Comparison of ENCODE assay signal across 12 cellular contexts in the genomic region with DNA sequence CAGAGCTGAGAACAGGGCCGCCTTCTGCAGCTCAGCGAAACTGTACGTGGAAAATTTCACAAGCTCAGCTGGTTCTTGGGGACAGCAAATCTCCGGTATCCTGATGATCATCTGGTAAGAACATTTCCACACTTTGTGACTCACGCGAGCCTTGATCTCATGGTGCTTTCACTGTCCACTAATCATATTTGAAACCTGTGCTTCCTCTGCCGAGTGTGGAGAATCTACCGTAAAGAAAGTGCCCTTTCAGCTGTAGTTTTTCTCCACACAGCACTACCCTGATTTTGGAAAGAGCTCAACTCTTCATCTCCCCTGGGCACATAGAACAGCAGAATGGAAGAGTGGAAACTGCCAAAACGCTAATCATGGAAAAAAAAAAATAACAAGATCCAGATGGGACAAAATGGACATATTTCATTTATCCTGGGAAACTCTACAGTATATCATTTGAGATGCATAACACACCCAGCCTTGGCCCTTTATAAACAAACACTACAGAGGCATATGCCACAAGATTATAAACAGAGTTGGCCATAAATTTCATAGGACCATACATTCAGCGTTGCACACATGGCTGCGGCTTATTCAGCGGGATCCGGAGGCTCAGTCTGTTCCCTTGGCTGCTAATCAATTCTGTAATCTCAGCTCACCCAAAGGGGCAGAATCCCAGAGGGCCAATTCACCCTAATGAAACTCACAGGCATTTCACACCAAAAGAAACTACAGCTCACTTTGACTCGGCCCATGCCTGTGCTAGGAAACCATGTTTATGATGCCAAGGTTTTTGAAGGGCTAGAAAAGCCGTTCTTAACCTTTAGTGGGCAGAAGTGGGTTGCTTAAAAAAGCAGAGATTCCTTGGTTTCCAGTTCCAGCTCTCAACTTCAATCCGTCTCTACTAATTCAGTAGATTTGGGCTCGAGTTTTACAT.
DNase-seq lines count a peak whose midpoint lies in the region; ATAC-seq and TF ChIP-seq lines count a peak whose summit lies in the region.
"Had no signal": no experiment of that assay in that cellular context is flagged by ENCODE, and none has a peak within 500 bp of the region (broad histone marks: within the 10 kb centered on the region; RNA-seq: fewer than 3 reads in every experiment).

No MANE protein-coding gene starts in this region.

- H3K4me3 ChIP-seq in lower leg skin (ENCODE audit: low read depth, poor library complexity, severe bottlenecking) (no peak overlapping the region), PC-9 (no peak overlapping the region)
- H3K4me3 ChIP-seq: K562 had no signal

- no peaks in the 10 kb centered on the region; the same call in 1 of the 2 replicates for H3K9me2 ChIP-seq in PC-9 (ENCODE audit: insufficient read depth)

- in situ Hi-C loops in GM13976 (cut with MboI; ENCODE audit: low sequenced_read_pairs, unreplicated experiment), result no loop called here

- POLR2A ChIA-PET in PC-9 (lab: Charles Lee; ENCODE audit: unreplicated experiment), result no interaction called here

- H2AFZ ChIP-seq in PC-9, result no peak overlapping the region

- no peaks in the 10 kb centered on the region for H3F3A ChIP-seq in PC-9 (ENCODE audit: insufficient read depth, low read depth)

- no peak for TF ChIP-seq CTCF in lower leg skin (IDR thresholded peaks at IDR 0.05)
- no peak for TF ChIP-seq CTCF in GM13976 (IDR thresholded peaks at IDR 0.05; ENCODE audit: borderline replicate concordance, control extremely low read depth, extremely low read depth, insufficient read depth, missing control alignments)
- TF ChIP-seq CTCF in PC-9 (conservative IDR thresholded peaks at IDR 0.05), result no peak

- CTCF ChIA-PET in PC-9 (lab: Charles Lee), result no interaction called here

- H3K27ac ChIP-seq in PC-9, result no peak overlapping the region
- H3K27ac ChIP-seq: tibial nerve had no signal

- intact Hi-C loops in Right ventricle myocardium inferior (cut with DNase I) (no loop called here), cardiac septum (cut with DNase I) (no loop called here), lower leg skin (cut with DNase I; ENCODE audit: low total_unique reads) (no loop called here), PC-9 (cut with micrococcal nuclease; ENCODE audit: unreplicated experiment) (no loop called here)

- WGBS in lower leg skin, 2 donors, result 49 to 61% methylated on average over 17 of the region's 17 CpGs

- no peak for TF ChIP-seq POLR2A in lower leg skin (IDR thresholded peaks at IDR 0.05)

- peak; percentile 83 for ATAC-seq in Right ventricle myocardium inferior
- ATAC-seq in HG03175 (IDR thresholded peaks at IDR 0.05; ENCODE audit: unreplicated experiment), result no peak
- no peak for ATAC-seq in HG03159 (IDR thresholded peaks at IDR 0.05; ENCODE audit: unreplicated experiment)
- ATAC-seq: K562, T-cell had no signal

- H3K27me3 ChIP-seq in PC-9 (ENCODE audit: insufficient read depth, low read depth), result no peaks in the 10 kb centered on the region
- H3K27me3 ChIP-seq: tibial nerve had no signal

- H3K4me1 ChIP-seq in PC-9 (replicated peaks; ENCODE audit: insufficient read depth), result no peaks in the 10 kb centered on the region

- no TSS peak for BruUV-seq in PC-9 (replicated peaks; lab: Mats Ljungman, UMichigan)

- H3K4me2 ChIP-seq in PC-9, result no peak overlapping the region

- no peaks in the 10 kb centered on the region for H3K9me3 ChIP-seq in PC-9 (ENCODE audit: insufficient read depth, low read depth)
- H3K9me3 ChIP-seq: tibial nerve had no signal

- DNase-seq in Right ventricle myocardium inferior (ENCODE audit: missing footprints) (no peak), cardiac septum (ENCODE audit: low spot score) (no peak), cerebellum (ENCODE audit: low spot score) (peak; percentile 47), lower leg skin (ENCODE audit: low spot score in 2 of 2) (peak; percentile 69 to 90), GM13976 (ENCODE audit: low spot score) (no peak), PC-9 (no peak)
- DNase-seq: stimulated activated CD4-positive, alpha-beta T cell treated with anti-CD3 and anti-CD28 coated beads, Interleukin-2, amount 100 ng/mL, for 48 hours; T-cell had no signal

- no peaks in the 10 kb centered on the region for H3K79me2 ChIP-seq in PC-9 (ENCODE audit: low read depth)

- no peaks in the 10 kb centered on the region for H3K36me3 ChIP-seq in PC-9 (ENCODE audit: low read depth)
- H3K36me3 ChIP-seq: tibial nerve had no signal

- H4K20me1 ChIP-seq in PC-9 (ENCODE audit: insufficient read depth), result no peaks in the 10 kb centered on the region

Comparison
In these comparisons a context has a peak if more than half of its experiments do, and no peak if none do; other contexts are left out.
1. DNase-seq: peak in cerebellum (single experiment) and lower leg skin (2 of 2); none in Right ventricle myocardium inferior (single experiment), cardiac septum (single experiment), GM13976 (single experiment) and PC-9 (0 of 2).